ENCODE assay signal across 22 cellular contexts in the genomic region with DNA sequence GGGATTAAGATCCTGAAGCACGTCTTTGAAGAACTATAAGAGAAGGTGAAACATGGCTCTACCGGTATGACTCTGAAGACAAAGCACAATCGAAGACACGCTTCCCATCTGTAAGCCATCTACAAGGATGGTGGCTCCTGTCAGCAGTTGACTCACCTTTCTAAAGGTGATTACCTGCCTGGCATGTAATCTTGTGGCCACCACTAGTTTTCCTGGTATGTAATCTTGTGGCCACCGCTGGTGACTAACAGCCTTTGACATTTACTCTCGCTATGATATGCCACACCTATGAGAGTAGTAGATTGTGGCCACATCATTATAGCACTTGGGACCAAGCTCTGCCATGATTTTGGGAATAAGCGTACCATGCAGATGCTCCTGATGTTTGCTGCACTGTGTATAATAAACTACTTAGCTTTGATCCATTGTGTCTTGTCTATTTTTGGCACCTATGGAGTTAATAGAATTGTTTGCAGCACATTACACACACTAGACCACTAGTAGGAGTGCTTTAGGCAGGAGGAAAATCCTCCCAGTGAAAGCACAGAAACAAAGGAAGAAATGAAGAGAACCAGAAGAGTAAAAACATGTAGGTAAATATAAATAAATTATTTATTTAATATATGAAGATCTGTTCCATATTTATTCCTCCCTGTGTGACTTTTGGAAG. TPM values are rescaled to one million over a fixed set of nuclear protein-coding genes. Genes with fewer than 3 reads are reported as not detected.
DNase-seq lines count a peak whose midpoint lies in the region; ATAC-seq, FAIRE-seq and TF ChIP-seq lines count a peak whose summit lies in the region.
"Had no signal": no experiment of that assay in that cellular context is flagged by ENCODE, and none has a peak within 500 bp of the region (broad histone marks: within the 10 kb centered on the region; RNA-seq: fewer than 3 reads in every experiment).

No MANE protein-coding gene starts in this region.

- no peak overlapping the region for H3K4me3 ChIP-seq in pancreas
- H3K4me3 ChIP-seq: K562, SJCRH30 had no signal

- H3K36me3 ChIP-seq in pancreas: no peaks in the 10 kb centered on the region
- H3K36me3 ChIP-seq: SJCRH30 had no signal

- H3K4me1 ChIP-seq in foreskin keratinocyte (no peaks in the 10 kb centered on the region), pancreas (no peaks in the 10 kb centered on the region)
- H3K4me1 ChIP-seq: SJCRH30 had no signal

- intact Hi-C loops in pancreas (cut with DNase I): no loop called here

- peaks cover 9% of the 10 kb centered on the region for H3K27me3 ChIP-seq in foreskin keratinocyte
- no peaks in the 10 kb centered on the region for H3K27me3 ChIP-seq in pancreas

- H3K27ac ChIP-seq in C4-2B: no peak overlapping the region
- H3K27ac ChIP-seq in foreskin keratinocyte: no peak overlapping the region
- no peak overlapping the region for H3K27ac ChIP-seq in pancreas
- H3K27ac ChIP-seq: SJCRH30 had no signal

- DNase-seq in HT-29 (ENCODE audit: low spot score) (peak; percentile 55), SK-MEL-5 (ENCODE audit: low read depth, low spot score) (peak; percentile 4), foreskin keratinocyte (peak in 1 of 2 donors; percentile 29), Kasumi-1 (lab: John Stamatoyannopoulos, UW) (no peak), pancreas (no peak), HUDEP-2 (lab: John Stamatoyannopoulos, UW; ENCODE audit: unreplicated experiment in 76 of 76) (no peak)
- DNase-seq: AML-193, DND-41, H9, NCI-H1436, NCI-H1930, NCI-H345, NCI-H524 treated with DMSO at 0.1 percent for 48 hours, SJCRH30, T-helper 17 cell had no signal

- ATAC-seq in foreskin keratinocyte: peak; percentile 52
- no peak for ATAC-seq in pancreas
- ATAC-seq in HG03565 (IDR thresholded peaks at IDR 0.05; ENCODE audit: unreplicated experiment): no peak
- ATAC-seq: K562, T-helper 17 cell had no signal

- 59 to 74% methylated on average over 7 of the region's 7 CpGs for WGBS in pancreas, 2 donors

- in situ Hi-C loops in SK-MEL-5 (cut with HindIII; ENCODE audit: low pct_unique_long_range_greater_than_20kb, low sequenced_read_pairs): no loop called here

- H3K9me3 ChIP-seq in pancreas: no peaks in the 10 kb centered on the region
- H3K9me3 ChIP-seq: SJCRH30 had no signal

- no peak for FAIRE-seq in pancreas (lab: Jason Lieb, UNC)
- FAIRE-seq: K562 had no signal

- TF ChIP-seq CTCF in C4-2B (conservative IDR thresholded peaks at IDR 0.05) (0 out of 2 replicates have a peak, but pooled peaks have one; percentile 6), foreskin keratinocyte (conservative IDR thresholded peaks at IDR 0.05) (no peak), pancreas (IDR thresholded peaks at IDR 0.05) (no peak)

RNA-seq across cellular contexts. Expression of a gene that starts 59.8 kb away (rescaled TPM):
- total RNA-seq in HT-29 (2014; rRNA removed; shearing (Covaris generic)): not detected in 2 replicates
- 1.1 and 1.3 TPM in 2 replicates for total RNA-seq in SK-MEL-5 (2014; rRNA removed; shearing (Covaris generic))
- 2.0 and 2.6 TPM in 2 replicates for polyA plus RNA-seq in SK-MEL-5 (2015; cell fraction: cytosol; rRNA removed)
- 2.3 and 2.7 TPM in 2 replicates for polyA plus RNA-seq in SK-MEL-5 (2015; cell fraction: nucleus; rRNA removed)
- total RNA-seq in foreskin keratinocyte: 0.04 and 0.14 TPM in 2 replicates
- polyA plus RNA-seq in foreskin keratinocyte: 0.07 and 0.15 TPM in 2 replicates
- total RNA-seq in pancreas: not detected
- polyA plus RNA-seq in pancreas: not detected
- total RNA-seq: G401, H9, K562, M059J, OCI-LY7, SJCRH30, T-helper 17 cell had no signal
- polyA plus RNA-seq: CD14-positive monocyte, K562 had no signal

Comparison
In these comparisons a context has a peak if more than half of its experiments do, and no peak if none do; other contexts are left out.
1. DNase-seq: peak in HT-29 (single experiment) and SK-MEL-5 (single experiment); none in Kasumi-1 (0 of 2), pancreas (0 of 6) and HUDEP-2 (0 of 76).